Comparison of ENCODE assay signal across 1 cellular context in the genomic region with DNA sequence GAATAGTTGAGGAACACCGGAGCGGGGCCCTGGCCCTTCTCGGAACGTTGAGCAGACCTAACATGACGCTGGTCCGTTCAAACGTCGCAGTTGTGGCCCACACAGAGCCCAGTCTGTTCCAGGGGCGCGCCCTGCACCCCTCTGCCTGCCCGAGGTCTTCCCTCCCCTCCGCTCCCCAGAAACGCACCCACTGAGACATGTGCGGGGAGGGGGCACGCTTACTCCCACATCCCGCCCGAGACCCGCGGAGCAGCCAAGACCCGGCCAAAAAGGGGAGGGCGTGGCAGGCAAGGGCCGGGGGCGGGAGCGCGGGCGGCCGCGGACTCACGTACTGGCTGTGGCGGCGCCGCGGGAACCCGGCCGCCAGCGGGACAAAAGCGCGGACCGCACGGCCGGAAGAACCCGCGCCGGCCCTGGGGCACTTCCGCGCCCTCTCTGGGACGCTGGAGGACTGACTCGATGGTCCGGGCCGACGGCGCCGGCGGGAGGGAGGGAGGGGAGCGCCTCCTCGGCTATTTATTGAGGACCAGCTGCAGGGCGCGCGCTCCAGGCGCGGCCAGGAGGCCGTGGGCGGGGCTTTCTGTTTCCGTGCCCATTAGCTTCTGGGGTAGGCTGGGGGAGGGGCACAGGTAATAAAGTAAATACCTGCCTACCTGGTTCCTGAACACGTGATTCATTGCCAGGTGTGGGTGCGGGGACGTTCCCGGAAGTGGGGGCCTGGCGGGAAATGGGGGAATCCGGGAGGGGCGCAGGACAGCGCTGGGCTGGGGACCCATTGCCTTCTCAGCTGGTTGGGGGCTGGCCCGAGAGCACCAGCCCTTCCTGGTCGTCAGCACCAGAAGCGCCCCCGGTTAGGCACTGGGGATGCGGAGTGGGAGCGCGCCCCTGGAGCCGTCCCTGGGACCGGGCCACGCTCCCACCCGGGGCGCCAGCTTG.
TF ChIP-seq lines count a peak whose summit lies in the region.

A gene (minus strand): TSS at position 390 of the 936 bp plus-strand sequence. CDS start 57 bp downstream, at position 333.

TF ChIP-seq in HEK293, 187 proteins besides CTCF, POLR2A, EP300 and RAD21 (continued from another document and continues in another):
- TF ChIP-seq, protein P1, sequence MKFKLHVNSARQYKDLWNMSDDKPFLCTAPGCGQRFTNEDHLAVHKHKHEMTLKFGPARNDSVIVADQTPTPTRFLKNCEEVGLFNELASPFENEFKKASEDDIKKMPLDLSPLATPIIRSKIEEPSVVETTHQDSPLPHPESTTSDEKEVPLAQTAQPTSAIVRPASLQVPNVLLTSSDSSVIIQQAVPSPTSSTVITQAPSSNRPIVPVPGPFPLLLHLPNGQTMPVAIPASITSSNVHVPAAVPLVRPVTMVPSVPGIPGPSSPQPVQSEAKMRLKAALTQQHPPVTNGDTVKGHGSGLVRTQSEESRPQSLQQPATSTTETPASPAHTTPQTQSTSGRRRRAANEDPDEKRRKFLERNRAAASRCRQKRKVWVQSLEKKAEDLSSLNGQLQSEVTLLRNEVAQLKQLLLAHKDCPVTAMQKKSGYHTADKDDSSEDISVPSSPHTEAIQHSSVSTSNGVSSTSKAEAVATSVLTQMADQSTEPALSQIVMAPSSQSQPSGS (tag by site-specific recombination; IDR thresholded peaks at IDR 0.05; ENCODE audit: low read depth) = no peak
- TF ChIP-seq FEZF1 (tag by site-specific recombination; IDR thresholded peaks at IDR 0.05) (no peak), SALL2 (tag by site-specific recombination; IDR thresholded peaks at IDR 0.05; ENCODE audit: borderline replicate concordance) (no peak), ZNF404 (tag by site-specific recombination; IDR thresholded peaks at IDR 0.05) (no peak), ZNF600 (tag by site-specific recombination; IDR thresholded peaks at IDR 0.05) (peak; percentile 29; the same call in 1 of the 2 replicates), SP2 (tag by site-specific recombination; IDR thresholded peaks at IDR 0.05) (peak; percentile 84), KLF10 (tag by site-specific recombination; IDR thresholded peaks at IDR 0.05) (peak; percentile 52; the same call in 1 of the 2 replicates), ZNF530 (tag by site-specific recombination; IDR thresholded peaks at IDR 0.05; ENCODE audit: low read depth) (no peak), ZNF768 (tag by site-specific recombination; IDR thresholded peaks at IDR 0.05) (no peak), ZNF146 (tag by site-specific recombination; IDR thresholded peaks at IDR 0.05) (no peak), ZSCAN30 (tag by site-specific recombination; IDR thresholded peaks at IDR 0.05) (peak; percentile 88; the same call in 1 of the 2 replicates), YY1 (tag by site-specific recombination; IDR thresholded peaks at IDR 0.05) (no peak; the same call in 1 of the 2 replicates), ZBTB20 (tag by site-specific recombination; IDR thresholded peaks at IDR 0.05) (peak; percentile 63), BCL11B (tag by site-specific recombination; IDR thresholded peaks at IDR 0.05; ENCODE audit: low read depth) (no peak), SP7 (tag by site-specific recombination; IDR thresholded peaks at IDR 0.05) (peak; percentile 41), ZNF19 (tag by site-specific recombination; IDR thresholded peaks at IDR 0.05; ENCODE audit: low read depth) (no peak), ZNF670 (tag by site-specific recombination; IDR thresholded peaks at IDR 0.05; ENCODE audit: low read depth) (no peak), ZNF830 (tag by site-specific recombination; IDR thresholded peaks at IDR 0.05; ENCODE audit: low read depth) (no peak), ZNF184 (tag by site-specific recombination; IDR thresholded peaks at IDR 0.05) (no peak), ZNF791 (tag by site-specific recombination; IDR thresholded peaks at IDR 0.05) (no peak), ZBTB17 (tag by site-specific recombination; IDR thresholded peaks at IDR 0.05) (0 out of 2 replicates have a peak, but pooled peaks have one; percentile 27), ZNF514 (tag by site-specific recombination; IDR thresholded peaks at IDR 0.05) (no peak), ZNF114 (tag by site-specific recombination; IDR thresholded peaks at IDR 0.05) (no peak), ZNF2 (tag by site-specific recombination; IDR thresholded peaks at IDR 0.05) (peak; percentile 28), ZNF221 (tag by site-specific recombination; IDR thresholded peaks at IDR 0.05; ENCODE audit: borderline replicate concordance) (no peak), ZNF266 (tag by site-specific recombination; IDR thresholded peaks at IDR 0.05; ENCODE audit: low read depth) (no peak), ZNF10 (tag by site-specific recombination; IDR thresholded peaks at IDR 0.05) (no peak), ZFP41 (tag by site-specific recombination; IDR thresholded peaks at IDR 0.05; ENCODE audit: borderline replicate concordance) (no peak), EGR2 (tag by site-specific recombination; IDR thresholded peaks at IDR 0.05; ENCODE audit: low read depth) (peak; percentile 82), ZNF558 (tag by site-specific recombination; IDR thresholded peaks at IDR 0.05) (no peak), KLF1 (tag by site-specific recombination; IDR thresholded peaks at IDR 0.05) (peak; percentile 43), ZNF785 (tag by site-specific recombination; IDR thresholded peaks at IDR 0.05) (no peak), SCRT2 (tag by site-specific recombination; IDR thresholded peaks at IDR 0.05) (no peak)
- TF ChIP-seq, protein P2, sequence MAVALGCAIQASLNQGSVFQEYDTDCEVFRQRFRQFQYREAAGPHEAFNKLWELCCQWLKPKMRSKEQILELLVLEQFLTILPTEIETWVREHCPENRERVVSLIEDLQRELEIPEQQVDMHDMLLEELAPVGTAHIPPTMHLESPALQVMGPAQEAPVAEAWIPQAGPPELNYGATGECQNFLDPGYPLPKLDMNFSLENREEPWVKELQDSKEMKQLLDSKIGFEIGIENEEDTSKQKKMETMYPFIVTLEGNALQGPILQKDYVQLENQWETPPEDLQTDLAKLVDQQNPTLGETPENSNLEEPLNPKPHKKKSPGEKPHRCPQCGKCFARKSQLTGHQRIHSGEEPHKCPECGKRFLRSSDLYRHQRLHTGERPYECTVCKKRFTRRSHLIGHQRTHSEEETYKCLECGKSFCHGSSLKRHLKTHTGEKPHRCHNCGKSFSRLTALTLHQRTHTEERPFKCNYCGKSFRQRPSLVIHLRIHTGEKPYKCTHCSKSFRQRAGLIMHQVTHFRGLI (tag by site-specific recombination; IDR thresholded peaks at IDR 0.05) = no peak
- TF ChIP-seq, protein P3, sequence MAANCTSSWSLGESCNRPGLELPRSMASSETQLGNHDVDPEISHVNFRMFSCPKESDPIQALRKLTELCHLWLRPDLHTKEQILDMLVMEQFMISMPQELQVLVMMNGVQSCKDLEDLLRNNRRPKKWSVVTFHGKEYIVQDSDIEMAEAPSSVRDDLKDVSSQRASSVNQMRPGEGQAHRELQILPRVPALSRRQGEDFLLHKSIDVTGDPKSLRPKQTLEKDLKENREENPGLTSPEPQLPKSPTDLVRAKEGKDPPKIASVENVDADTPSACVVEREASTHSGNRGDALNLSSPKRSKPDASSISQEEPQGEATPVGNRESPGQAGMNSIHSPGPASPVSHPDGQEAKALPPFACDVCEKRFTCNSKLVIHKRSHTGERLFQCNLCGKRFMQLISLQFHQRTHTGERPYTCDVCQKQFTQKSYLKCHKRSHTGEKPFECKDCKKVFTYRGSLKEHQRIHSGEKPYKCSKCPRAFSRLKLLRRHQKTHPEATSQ (tag by site-specific recombination; IDR thresholded peaks at IDR 0.05) = 0 out of 2 replicates have a peak, but pooled peaks have one; percentile 26
- TF ChIP-seq, protein P4, sequence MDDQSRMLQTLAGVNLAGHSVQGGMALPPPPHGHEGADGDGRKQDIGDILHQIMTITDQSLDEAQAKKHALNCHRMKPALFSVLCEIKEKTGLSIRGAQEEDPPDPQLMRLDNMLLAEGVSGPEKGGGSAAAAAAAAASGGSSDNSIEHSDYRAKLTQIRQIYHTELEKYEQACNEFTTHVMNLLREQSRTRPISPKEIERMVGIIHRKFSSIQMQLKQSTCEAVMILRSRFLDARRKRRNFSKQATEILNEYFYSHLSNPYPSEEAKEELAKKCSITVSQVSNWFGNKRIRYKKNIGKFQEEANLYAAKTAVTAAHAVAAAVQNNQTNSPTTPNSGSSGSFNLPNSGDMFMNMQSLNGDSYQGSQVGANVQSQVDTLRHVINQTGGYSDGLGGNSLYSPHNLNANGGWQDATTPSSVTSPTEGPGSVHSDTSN (CRISPR knock-in tag; IDR thresholded peaks at IDR 0.05) = 0 out of 2 replicates have a peak, but pooled peaks have one; percentile 49
- TF ChIP-seq, protein P5, sequence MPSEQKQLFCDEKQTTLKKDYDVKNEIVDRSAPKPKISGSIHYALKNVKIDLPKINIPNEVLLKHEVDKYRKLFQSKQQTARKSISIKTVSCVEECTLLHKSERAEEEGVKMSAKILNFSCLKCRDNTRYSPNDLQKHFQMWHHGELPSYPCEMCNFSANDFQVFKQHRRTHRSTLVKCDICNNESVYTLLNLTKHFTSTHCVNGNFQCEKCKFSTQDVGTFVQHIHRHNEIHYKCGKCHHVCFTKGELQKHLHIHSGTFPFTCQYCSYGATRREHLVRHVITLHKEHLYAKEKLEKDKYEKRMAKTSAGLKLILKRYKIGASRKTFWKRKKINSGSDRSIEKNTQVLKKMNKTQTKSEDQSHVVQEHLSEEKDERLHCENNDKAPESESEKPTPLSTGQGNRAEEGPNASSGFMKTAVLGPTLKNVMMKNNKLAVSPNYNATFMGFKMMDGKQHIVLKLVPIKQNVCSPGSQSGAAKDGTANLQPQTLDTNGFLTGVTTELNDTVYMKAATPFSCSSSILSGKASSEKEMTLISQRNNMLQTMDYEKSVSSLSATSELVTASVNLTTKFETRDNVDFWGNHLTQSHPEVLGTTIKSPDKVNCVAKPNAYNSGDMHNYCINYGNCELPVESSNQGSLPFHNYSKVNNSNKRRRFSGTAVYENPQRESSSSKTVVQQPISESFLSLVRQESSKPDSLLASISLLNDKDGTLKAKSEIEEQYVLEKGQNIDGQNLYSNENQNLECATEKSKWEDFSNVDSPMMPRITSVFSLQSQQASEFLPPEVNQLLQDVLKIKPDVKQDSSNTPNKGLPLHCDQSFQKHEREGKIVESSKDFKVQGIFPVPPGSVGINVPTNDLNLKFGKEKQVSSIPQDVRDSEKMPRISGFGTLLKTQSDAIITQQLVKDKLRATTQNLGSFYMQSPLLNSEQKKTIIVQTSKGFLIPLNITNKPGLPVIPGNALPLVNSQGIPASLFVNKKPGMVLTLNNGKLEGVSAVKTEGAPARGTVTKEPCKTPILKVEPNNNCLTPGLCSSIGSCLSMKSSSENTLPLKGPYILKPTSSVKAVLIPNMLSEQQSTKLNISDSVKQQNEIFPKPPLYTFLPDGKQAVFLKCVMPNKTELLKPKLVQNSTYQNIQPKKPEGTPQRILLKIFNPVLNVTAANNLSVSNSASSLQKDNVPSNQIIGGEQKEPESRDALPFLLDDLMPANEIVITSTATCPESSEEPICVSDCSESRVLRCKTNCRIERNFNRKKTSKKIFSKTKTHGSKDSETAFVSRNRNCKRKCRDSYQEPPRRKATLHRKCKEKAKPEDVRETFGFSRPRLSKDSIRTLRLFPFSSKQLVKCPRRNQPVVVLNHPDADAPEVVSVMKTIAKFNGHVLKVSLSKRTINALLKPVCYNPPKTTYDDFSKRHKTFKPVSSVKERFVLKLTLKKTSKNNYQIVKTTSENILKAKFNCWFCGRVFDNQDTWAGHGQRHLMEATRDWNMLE (tag by site-specific recombination; conservative IDR thresholded peaks at IDR 0.05; ENCODE audit: low read depth) = peak; percentile 56; the same call in 1 of the 2 replicates
- TF ChIP-seq, protein P6, sequence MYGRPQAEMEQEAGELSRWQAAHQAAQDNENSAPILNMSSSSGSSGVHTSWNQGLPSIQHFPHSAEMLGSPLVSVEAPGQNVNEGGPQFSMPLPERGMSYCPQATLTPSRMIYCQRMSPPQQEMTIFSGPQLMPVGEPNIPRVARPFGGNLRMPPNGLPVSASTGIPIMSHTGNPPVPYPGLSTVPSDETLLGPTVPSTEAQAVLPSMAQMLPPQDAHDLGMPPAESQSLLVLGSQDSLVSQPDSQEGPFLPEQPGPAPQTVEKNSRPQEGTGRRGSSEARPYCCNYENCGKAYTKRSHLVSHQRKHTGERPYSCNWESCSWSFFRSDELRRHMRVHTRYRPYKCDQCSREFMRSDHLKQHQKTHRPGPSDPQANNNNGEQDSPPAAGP (tag by site-specific recombination; IDR thresholded peaks at IDR 0.05) = peak; percentile 29
- TF ChIP-seq, protein P7, sequence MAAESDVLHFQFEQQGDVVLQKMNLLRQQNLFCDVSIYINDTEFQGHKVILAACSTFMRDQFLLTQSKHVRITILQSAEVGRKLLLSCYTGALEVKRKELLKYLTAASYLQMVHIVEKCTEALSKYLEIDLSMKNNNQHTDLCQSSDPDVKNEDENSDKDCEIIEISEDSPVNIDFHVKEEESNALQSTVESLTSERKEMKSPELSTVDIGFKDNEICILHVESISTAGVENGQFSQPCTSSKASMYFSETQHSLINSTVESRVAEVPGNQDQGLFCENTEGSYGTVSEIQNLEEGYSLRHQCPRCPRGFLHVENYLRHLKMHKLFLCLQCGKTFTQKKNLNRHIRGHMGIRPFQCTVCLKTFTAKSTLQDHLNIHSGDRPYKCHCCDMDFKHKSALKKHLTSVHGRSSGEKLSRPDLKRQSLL (tag by site-specific recombination; IDR thresholded peaks at IDR 0.05) = no peak
